In the genomic region with DNA sequence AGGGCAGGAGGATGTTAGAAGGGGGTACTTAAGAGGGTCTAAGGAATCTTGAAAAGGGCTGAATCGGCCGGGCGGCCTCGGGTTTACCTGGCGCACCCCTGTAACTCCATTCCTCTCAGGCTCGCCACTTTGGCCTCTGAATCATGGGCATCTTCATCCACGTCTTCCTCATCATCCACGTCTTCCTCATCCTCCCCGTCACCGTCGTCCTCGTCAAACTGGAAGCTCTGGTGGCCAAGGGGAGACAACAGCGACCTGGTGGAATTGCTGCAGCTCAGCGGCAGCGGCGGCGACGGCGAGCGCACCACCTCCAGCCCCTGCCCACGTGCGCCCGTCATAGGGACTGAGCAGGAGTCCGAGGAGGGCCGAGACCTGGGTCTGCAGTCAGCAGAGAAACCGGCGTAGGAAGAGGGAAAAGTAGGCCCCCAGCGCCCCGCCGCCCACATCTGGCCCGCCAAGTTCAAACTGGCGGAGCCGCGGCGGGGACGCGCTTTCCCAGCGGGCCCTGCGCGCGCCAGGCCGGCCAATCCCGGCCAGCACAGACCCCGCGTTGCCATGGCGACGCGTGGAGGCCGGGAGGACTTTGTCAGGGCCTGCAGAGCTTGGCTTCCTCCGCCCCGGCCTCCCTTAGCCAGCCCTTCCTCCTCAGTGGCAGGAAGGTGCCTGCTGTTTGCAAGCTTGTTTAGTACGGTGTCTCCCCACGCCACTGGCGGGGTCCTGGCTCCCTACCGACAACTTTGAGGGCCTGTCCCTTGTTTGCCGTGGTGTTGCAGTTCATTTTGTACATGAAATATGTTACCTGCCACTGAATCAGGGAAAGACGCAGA, we compare ENCODE assay signal across 1 cellular context.
TF ChIP-seq lines count a peak whose summit lies in the region.

A gene with protein sequence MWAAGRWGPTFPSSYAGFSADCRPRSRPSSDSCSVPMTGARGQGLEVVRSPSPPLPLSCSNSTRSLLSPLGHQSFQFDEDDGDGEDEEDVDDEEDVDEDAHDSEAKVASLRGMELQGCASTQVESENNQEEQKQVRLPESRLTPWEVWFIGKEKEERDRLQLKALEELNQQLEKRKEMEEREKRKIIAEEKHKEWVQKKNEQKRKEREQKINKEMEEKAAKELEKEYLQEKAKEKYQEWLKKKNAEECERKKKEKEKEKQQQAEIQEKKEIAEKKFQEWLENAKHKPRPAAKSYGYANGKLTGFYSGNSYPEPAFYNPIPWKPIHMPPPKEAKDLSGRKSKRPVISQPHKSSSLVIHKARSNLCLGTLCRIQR (minus strand): TSS at position 467 of the 827 bp plus-strand sequence. CDS start 21 bp downstream, at position 446.

TF ChIP-seq in GM12878, 131 proteins besides CTCF, POLR2A, EP300 and RAD21 (continued from another document and continues in another):
- TF ChIP-seq, protein P1, sequence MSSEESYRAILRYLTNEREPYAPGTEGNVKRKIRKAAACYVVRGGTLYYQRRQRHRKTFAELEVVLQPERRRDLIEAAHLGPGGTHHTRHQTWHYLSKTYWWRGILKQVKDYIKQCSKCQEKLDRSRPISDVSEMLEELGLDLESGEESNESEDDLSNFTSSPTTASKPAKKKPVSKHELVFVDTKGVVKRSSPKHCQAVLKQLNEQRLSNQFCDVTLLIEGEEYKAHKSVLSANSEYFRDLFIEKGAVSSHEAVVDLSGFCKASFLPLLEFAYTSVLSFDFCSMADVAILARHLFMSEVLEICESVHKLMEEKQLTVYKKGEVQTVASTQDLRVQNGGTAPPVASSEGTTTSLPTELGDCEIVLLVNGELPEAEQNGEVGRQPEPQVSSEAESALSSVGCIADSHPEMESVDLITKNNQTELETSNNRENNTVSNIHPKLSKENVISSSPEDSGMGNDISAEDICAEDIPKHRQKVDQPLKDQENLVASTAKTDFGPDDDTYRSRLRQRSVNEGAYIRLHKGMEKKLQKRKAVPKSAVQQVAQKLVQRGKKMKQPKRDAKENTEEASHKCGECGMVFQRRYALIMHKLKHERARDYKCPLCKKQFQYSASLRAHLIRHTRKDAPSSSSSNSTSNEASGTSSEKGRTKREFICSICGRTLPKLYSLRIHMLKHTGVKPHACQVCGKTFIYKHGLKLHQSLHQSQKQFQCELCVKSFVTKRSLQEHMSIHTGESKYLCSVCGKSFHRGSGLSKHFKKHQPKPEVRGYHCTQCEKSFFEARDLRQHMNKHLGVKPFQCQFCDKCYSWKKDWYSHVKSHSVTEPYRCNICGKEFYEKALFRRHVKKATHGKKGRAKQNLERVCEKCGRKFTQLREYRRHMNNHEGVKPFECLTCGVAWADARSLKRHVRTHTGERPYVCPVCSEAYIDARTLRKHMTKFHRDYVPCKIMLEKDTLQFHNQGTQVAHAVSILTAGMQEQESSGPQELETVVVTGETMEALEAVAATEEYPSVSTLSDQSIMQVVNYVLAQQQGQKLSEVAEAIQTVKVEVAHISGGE (CRISPR knock-in tag; IDR thresholded peaks at IDR 0.05), result no peak
- no peak for TF ChIP-seq MYB (IDR thresholded peaks at IDR 0.05; ENCODE audit: borderline replicate concordance, low read depth, low read length)
- TF ChIP-seq LARP7 (IDR thresholded peaks at IDR 0.05), result peak; percentile 82
- TF ChIP-seq BACH1 (IDR thresholded peaks at IDR 0.05; ENCODE audit: borderline replicate concordance), result 0 out of 2 replicates have a peak, but pooled peaks have one; percentile 47
- TF ChIP-seq FOXM1 (IDR thresholded peaks at IDR 0.05; ENCODE audit: low read depth, low read length), result peak; percentile 41; the same call in 1 of the 2 replicates
- TF ChIP-seq ZNF217 (IDR thresholded peaks at IDR 0.05), result no peak
- TF ChIP-seq WRNIP1 (IDR thresholded peaks at IDR 0.05; ENCODE audit: borderline replicate concordance, low read depth, low read length), result no peak
- TF ChIP-seq TCF12 (IDR thresholded peaks at IDR 0.05; ENCODE audit: low read depth, low read length), result peak; percentile 38; the same call in 1 of the 2 replicates
- TF ChIP-seq, protein P2, sequence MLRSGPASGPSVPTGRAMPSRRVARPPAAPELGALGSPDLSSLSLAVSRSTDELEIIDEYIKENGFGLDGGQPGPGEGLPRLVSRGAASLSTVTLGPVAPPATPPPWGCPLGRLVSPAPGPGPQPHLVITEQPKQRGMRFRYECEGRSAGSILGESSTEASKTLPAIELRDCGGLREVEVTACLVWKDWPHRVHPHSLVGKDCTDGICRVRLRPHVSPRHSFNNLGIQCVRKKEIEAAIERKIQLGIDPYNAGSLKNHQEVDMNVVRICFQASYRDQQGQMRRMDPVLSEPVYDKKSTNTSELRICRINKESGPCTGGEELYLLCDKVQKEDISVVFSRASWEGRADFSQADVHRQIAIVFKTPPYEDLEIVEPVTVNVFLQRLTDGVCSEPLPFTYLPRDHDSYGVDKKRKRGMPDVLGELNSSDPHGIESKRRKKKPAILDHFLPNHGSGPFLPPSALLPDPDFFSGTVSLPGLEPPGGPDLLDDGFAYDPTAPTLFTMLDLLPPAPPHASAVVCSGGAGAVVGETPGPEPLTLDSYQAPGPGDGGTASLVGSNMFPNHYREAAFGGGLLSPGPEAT (IDR thresholded peaks at IDR 0.05; ENCODE audit: low read depth), result no peak; the same call in 1 of the 2 replicates
- TF ChIP-seq ZBED1 (IDR thresholded peaks at IDR 0.05; ENCODE audit: borderline replicate concordance), result no peak
- 0 out of 2 replicates have a peak, but pooled peaks have one; percentile 28 for TF ChIP-seq STAT1 (conservative IDR thresholded peaks at IDR 0.05)
- peak; percentile 50; the same call in 1 of the 2 replicates for TF ChIP-seq PAX5 (IDR thresholded peaks at IDR 0.05; ENCODE audit: borderline replicate concordance, low read depth, low read length)
- no peak for TF ChIP-seq MTA2 (IDR thresholded peaks at IDR 0.05; ENCODE audit: low read depth)
- TF ChIP-seq HCFC1 (IDR thresholded peaks at IDR 0.05; ENCODE audit: low read length), result peak; percentile 35; the same call in 1 of the 2 replicates
- no peak for TF ChIP-seq MYC (IDR thresholded peaks at IDR 0.05; ENCODE audit: insufficient read depth, insufficient read length, insufficient replicate concordance, low read length, severe bottlenecking)
- no peak for TF ChIP-seq SP1 (IDR thresholded peaks at IDR 0.05; ENCODE audit: low read depth, low read length)
- TF ChIP-seq, protein P3, sequence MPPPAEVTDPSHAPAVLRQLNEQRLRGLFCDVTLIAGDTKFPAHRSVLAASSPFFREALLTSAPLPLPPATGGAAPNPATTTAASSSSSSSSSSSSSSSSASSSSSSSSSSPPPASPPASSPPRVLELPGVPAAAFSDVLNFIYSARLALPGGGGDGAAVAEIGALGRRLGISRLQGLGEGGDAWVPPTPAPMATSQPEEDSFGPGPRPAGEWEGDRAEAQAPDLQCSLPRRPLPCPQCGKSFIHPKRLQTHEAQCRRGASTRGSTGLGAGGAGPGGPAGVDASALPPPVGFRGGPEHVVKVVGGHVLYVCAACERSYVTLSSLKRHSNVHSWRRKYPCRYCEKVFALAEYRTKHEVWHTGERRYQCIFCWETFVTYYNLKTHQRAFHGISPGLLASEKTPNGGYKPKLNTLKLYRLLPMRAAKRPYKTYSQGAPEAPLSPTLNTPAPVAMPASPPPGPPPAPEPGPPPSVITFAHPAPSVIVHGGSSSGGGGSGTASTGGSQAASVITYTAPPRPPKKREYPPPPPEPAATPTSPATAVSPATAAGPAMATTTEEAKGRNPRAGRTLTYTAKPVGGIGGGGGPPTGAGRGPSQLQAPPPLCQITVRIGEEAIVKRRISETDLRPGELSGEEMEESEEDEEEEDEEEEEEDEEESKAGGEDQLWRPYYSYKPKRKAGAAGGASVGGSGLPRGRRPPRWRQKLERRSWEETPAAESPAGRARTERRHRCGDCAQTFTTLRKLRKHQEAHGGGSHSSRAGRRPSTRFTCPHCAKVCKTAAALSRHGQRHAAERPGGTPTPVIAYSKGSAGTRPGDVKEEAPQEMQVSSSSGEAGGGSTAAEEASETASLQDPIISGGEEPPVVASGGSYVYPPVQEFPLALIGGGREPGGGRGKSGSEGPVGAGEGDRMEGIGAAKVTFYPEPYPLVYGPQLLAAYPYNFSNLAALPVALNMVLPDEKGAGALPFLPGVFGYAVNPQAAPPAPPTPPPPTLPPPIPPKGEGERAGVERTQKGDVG (CRISPR knock-in tag; IDR thresholded peaks at IDR 0.05), result no peak
- peak; percentile 93 for TF ChIP-seq SIN3A (IDR thresholded peaks at IDR 0.05; ENCODE audit: low read depth, low read length)
- TF ChIP-seq MXI1 (IDR thresholded peaks at IDR 0.05; ENCODE audit: low read depth, low read length), result peak; percentile 87
- no peak for TF ChIP-seq CBFB (IDR thresholded peaks at IDR 0.05; ENCODE audit: low read depth)
- TF ChIP-seq, protein P4, sequence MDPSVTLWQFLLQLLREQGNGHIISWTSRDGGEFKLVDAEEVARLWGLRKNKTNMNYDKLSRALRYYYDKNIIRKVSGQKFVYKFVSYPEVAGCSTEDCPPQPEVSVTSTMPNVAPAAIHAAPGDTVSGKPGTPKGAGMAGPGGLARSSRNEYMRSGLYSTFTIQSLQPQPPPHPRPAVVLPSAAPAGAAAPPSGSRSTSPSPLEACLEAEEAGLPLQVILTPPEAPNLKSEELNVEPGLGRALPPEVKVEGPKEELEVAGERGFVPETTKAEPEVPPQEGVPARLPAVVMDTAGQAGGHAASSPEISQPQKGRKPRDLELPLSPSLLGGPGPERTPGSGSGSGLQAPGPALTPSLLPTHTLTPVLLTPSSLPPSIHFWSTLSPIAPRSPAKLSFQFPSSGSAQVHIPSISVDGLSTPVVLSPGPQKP (IDR thresholded peaks at IDR 0.05; ENCODE audit: low read depth, low read length), result no peak
- TF ChIP-seq ASH2L (IDR thresholded peaks at IDR 0.05; ENCODE audit: borderline replicate concordance, low read depth), result peak; percentile 87; the same call in 1 of the 2 replicates
- TF ChIP-seq, protein P5, sequence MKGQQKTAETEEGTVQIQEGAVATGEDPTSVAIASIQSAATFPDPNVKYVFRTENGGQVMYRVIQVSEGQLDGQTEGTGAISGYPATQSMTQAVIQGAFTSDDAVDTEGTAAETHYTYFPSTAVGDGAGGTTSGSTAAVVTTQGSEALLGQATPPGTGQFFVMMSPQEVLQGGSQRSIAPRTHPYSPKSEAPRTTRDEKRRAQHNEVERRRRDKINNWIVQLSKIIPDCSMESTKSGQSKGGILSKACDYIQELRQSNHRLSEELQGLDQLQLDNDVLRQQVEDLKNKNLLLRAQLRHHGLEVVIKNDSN (IDR thresholded peaks at IDR 0.05; ENCODE audit: borderline replicate concordance, extremely low read length, insufficient read depth, low read depth, low read length), result no peak
- TF ChIP-seq, protein P6, sequence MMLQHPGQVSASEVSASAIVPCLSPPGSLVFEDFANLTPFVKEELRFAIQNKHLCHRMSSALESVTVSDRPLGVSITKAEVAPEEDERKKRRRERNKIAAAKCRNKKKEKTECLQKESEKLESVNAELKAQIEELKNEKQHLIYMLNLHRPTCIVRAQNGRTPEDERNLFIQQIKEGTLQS (IDR thresholded peaks at IDR 0.05; ENCODE audit: borderline replicate concordance, extremely low read depth, low read depth, low read length), result no peak
- no peak for TF ChIP-seq BRCA1 (IDR thresholded peaks at IDR 0.05; ENCODE audit: low read depth, low read length)
- TF ChIP-seq SRF (IDR thresholded peaks at IDR 0.05; ENCODE audit: low read depth in 2 of 2, low read length in 2 of 2), result no peak
- no peak for TF ChIP-seq NFIC (IDR thresholded peaks at IDR 0.05; ENCODE audit: low read depth, low read length)
- TF ChIP-seq KDM1A (IDR thresholded peaks at IDR 0.05; ENCODE audit: borderline replicate concordance), result no peak
- TF ChIP-seq RBBP5 (conservative IDR thresholded peaks at IDR 0.05), result 0 out of 2 replicates have a peak, but pooled peaks have one; percentile 46
- TF ChIP-seq, protein P7, sequence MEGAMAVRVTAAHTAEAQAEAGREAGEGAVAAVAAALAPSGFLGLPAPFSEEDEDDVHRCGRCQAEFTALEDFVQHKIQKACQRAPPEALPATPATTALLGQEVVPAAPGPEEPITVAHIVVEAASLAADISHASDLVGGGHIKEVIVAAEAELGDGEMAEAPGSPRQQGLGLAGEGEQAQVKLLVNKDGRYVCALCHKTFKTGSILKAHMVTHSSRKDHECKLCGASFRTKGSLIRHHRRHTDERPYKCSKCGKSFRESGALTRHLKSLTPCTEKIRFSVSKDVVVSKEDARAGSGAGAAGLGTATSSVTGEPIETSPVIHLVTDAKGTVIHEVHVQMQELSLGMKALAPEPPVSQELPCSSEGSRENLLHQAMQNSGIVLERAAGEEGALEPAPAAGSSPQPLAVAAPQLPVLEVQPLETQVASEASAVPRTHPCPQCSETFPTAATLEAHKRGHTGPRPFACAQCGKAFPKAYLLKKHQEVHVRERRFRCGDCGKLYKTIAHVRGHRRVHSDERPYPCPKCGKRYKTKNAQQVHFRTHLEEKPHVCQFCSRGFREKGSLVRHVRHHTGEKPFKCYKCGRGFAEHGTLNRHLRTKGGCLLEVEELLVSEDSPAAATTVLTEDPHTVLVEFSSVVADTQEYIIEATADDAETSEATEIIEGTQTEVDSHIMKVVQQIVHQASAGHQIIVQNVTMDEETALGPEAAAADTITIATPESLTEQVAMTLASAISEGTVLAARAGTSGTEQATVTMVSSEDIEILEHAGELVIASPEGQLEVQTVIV (IDR thresholded peaks at IDR 0.05; ENCODE audit: borderline replicate concordance, partially characterized antibody), result no peak
- TF ChIP-seq, protein P8, sequence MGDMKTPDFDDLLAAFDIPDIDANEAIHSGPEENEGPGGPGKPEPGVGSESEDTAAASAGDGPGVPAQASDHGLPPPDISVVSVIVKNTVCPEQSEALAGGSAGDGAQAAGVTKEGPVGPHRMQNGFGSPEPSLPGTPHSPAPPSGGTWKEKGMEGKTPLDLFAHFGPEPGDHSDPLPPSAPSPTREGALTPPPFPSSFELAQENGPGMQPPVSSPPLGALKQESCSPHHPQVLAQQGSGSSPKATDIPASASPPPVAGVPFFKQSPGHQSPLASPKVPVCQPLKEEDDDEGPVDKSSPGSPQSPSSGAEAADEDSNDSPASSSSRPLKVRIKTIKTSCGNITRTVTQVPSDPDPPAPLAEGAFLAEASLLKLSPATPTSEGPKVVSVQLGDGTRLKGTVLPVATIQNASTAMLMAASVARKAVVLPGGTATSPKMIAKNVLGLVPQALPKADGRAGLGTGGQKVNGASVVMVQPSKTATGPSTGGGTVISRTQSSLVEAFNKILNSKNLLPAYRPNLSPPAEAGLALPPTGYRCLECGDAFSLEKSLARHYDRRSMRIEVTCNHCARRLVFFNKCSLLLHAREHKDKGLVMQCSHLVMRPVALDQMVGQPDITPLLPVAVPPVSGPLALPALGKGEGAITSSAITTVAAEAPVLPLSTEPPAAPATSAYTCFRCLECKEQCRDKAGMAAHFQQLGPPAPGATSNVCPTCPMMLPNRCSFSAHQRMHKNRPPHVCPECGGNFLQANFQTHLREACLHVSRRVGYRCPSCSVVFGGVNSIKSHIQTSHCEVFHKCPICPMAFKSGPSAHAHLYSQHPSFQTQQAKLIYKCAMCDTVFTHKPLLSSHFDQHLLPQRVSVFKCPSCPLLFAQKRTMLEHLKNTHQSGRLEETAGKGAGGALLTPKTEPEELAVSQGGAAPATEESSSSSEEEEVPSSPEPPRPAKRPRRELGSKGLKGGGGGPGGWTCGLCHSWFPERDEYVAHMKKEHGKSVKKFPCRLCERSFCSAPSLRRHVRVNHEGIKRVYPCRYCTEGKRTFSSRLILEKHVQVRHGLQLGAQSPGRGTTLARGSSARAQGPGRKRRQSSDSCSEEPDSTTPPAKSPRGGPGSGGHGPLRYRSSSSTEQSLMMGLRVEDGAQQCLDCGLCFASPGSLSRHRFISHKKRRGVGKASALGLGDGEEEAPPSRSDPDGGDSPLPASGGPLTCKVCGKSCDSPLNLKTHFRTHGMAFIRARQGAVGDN (IDR thresholded peaks at IDR 0.05), result peak; percentile 59; the same call in 1 of the 2 replicates
- no peak for TF ChIP-seq TCF7 (IDR thresholded peaks at IDR 0.05; ENCODE audit: borderline replicate concordance)
